In genomic region chr2:82524826-82525225, GRCh38 we compare ENCODE assay signal across 28 cellular contexts.
"Had no signal": no experiment of that assay in that cellular context is flagged by ENCODE, and none has a peak within 500 bp of the region (broad histone marks: within the 10 kb centered on the region; RNA-seq: fewer than 3 reads in every experiment).

No MANE protein-coding gene starts in this region.

- H3K9me3 ChIP-seq: colonic mucosa, esophagus muscularis mucosa, gastrocnemius medialis, gastroesophageal sphincter had no signal

- DNase-seq: colonic mucosa; cortex of kidney; dermis blood vessel endothelial cell; dorsolateral prefrontal cortex; effector CD4-positive, alpha-beta T cell; effector CD8-positive, alpha-beta T cell; effector memory CD4-positive, alpha-beta T cell; effector memory CD8-positive, alpha-beta T cell; endodermal cell; erythroblast; esophagus squamous epithelium; foreskin fibroblast; foreskin keratinocyte; foreskin melanocyte; gastrocnemius medialis; glutamatergic neuron; head of caudate nucleus; heart left ventricle; heart right ventricle had no signal

- ATAC-seq: effector memory CD8-positive, alpha-beta T cell; esophagus mucosa; foreskin keratinocyte; gastrocnemius medialis; gastroesophageal sphincter; heart left ventricle; heart right ventricle had no signal

- H3K4me1 ChIP-seq: colonic mucosa, esophagus muscularis mucosa, esophagus squamous epithelium, foreskin keratinocyte, gastrocnemius medialis, gastroesophageal sphincter, heart left ventricle, heart right ventricle had no signal

- H3K27me3 ChIP-seq: colonic mucosa, dorsolateral prefrontal cortex, esophagus muscularis mucosa, esophagus squamous epithelium, foreskin keratinocyte, gastrocnemius medialis, gastroesophageal sphincter, heart left ventricle, heart right ventricle had no signal

- H3K4me3 ChIP-seq: colonic mucosa, coronary artery, dorsolateral prefrontal cortex, esophagus muscularis mucosa, esophagus squamous epithelium, gastrocnemius medialis, gastroesophageal sphincter, heart left ventricle, heart right ventricle had no signal

- FAIRE-seq: colon, endometrium, endothelial cell of umbilical vein, frontal cortex had no signal

- H3K36me3 ChIP-seq: colonic mucosa, esophagus muscularis mucosa, esophagus squamous epithelium, gastrocnemius medialis, gastroesophageal sphincter, heart left ventricle, heart right ventricle had no signal

- H3K27ac ChIP-seq: colonic mucosa, coronary artery, dorsolateral prefrontal cortex, epithelial cell of prostate, esophagus muscularis mucosa, esophagus squamous epithelium, foreskin keratinocyte, gastrocnemius medialis, gastroesophageal sphincter, heart left ventricle, heart right ventricle had no signal
